1 cellular context compared by ENCODE assay signal in the genomic region with DNA sequence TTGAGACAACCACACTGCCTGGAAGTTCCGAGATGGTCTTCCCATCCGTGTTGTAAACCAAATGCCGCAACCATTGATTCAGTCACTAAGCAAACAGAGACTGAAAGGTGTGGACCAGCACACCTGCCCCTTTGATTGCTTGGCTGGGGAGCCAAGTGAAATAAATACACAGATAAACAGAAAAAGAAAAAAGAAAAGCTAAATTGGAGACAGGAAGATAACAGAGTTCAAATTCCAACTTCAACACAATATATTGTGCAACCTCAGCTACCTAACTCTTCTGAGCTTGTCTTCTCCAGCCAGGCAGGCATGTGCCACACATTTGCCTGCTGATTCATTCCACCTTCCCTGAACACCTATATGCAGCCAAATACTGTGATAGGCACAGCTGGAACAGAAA.
TF ChIP-seq lines count a peak whose summit lies in the region.

No MANE protein-coding gene starts in this region.

TF ChIP-seq in HepG2, 621 proteins besides CTCF, POLR2A, EP300 and RAD21 (continued from another document and continues in another):
- TF ChIP-seq CERS6 (CRISPR knock-in tag; IDR thresholded peaks at IDR 0.05) (no peak), BORCS8-MEF2B (CRISPR knock-in tag; IDR thresholded peaks at IDR 0.05) (no peak), ZNF121 (CRISPR knock-in tag; IDR thresholded peaks at IDR 0.05) (no peak), HOXA7 (CRISPR knock-in tag; IDR thresholded peaks at IDR 0.05) (no peak), FOXP1 (IDR thresholded peaks at IDR 0.05) (peak; percentile 92), FOXP1 (CRISPR knock-in tag; IDR thresholded peaks at IDR 0.05) (peak; percentile 95), LCORL (IDR thresholded peaks at IDR 0.05) (peak; percentile 32; the same call in 1 of the 2 replicates), LCORL (CRISPR knock-in tag; IDR thresholded peaks at IDR 0.05) (no peak), ZNF773 (CRISPR knock-in tag; IDR thresholded peaks at IDR 0.05; ENCODE audit: borderline replicate concordance) (no peak), ZNF234 (CRISPR knock-in tag; conservative IDR thresholded peaks at IDR 0.05) (no peak), SIX4 (CRISPR knock-in tag; IDR thresholded peaks at IDR 0.05) (peak; percentile 71; the same call in 1 of the 2 replicates), TARDBP (CRISPR knock-in tag; IDR thresholded peaks at IDR 0.05) (no peak; the same call in 1 of the 2 replicates), HNRNPUL1 (IDR thresholded peaks at IDR 0.05; ENCODE audit: low read depth, low read length) (no peak), FOXM1 (CRISPR knock-in tag; IDR thresholded peaks at IDR 0.05) (no peak), ZNF672 (CRISPR knock-in tag; IDR thresholded peaks at IDR 0.05) (no peak), SP4 (CRISPR knock-in tag; IDR thresholded peaks at IDR 0.05) (no peak), NR2F6 (IDR thresholded peaks at IDR 0.05) (no peak), NR2F6 (CRISPR knock-in tag; IDR thresholded peaks at IDR 0.05) (0 out of 2 replicates have a peak, but pooled peaks have one; percentile 17), ZNF282 (IDR thresholded peaks at IDR 0.05; ENCODE audit: partially characterized antibody) (no peak), PATZ1 (CRISPR knock-in tag; IDR thresholded peaks at IDR 0.05) (peak; percentile 49; the same call in 1 of the 2 replicates), GMEB2 (CRISPR knock-in tag; IDR thresholded peaks at IDR 0.05; ENCODE audit: low read depth) (no peak), ZNF143 (CRISPR knock-in tag; IDR thresholded peaks at IDR 0.05) (no peak), MLLT10 (CRISPR knock-in tag; IDR thresholded peaks at IDR 0.05) (no peak), THAP11 (CRISPR knock-in tag; IDR thresholded peaks at IDR 0.05) (peak; percentile 33; the same call in 1 of the 2 replicates), CENPX (CRISPR knock-in tag; IDR thresholded peaks at IDR 0.05) (no peak), ATF3 (CRISPR knock-in tag; IDR thresholded peaks at IDR 0.05) (no peak), SAFB2 (CRISPR knock-in tag; IDR thresholded peaks at IDR 0.05; ENCODE audit: borderline replicate concordance, low read depth) (no peak), SNRNP70 (IDR thresholded peaks at IDR 0.05; ENCODE audit: low read depth, low read length) (no peak), TAF15 (IDR thresholded peaks at IDR 0.05; ENCODE audit: low read depth, low read length, poor library complexity, severe bottlenecking) (no peak), ZBTB34 (CRISPR knock-in tag; IDR thresholded peaks at IDR 0.05) (peak; percentile 96), HCFC1 (IDR thresholded peaks at IDR 0.05; ENCODE audit: low read depth, low read length) (no peak), GATAD2A (CRISPR knock-in tag; IDR thresholded peaks at IDR 0.05) (peak; percentile 82), ZNF7 (CRISPR knock-in tag; IDR thresholded peaks at IDR 0.05) (no peak), ZNF180 (CRISPR knock-in tag; IDR thresholded peaks at IDR 0.05; ENCODE audit: borderline replicate concordance, low read depth) (no peak), ZNF441 (CRISPR knock-in tag; IDR thresholded peaks at IDR 0.05; ENCODE audit: borderline replicate concordance) (no peak), RNF2 (conservative IDR thresholded peaks at IDR 0.05; ENCODE audit: low read depth) (no peak), ZBTB38 (CRISPR knock-in tag; IDR thresholded peaks at IDR 0.05) (no peak), ZNF550 (CRISPR knock-in tag; IDR thresholded peaks at IDR 0.05; ENCODE audit: borderline replicate concordance) (no peak), TEAD3 (CRISPR knock-in tag; optimal IDR thresholded peaks at IDR 0.05; ENCODE audit: borderline replicate concordance) (peak; percentile 60), ZNF503 (CRISPR knock-in tag; IDR thresholded peaks at IDR 0.05) (no peak), SPEN (CRISPR knock-in tag; IDR thresholded peaks at IDR 0.05; ENCODE audit: low read depth) (no peak), BCL6 (CRISPR knock-in tag; IDR thresholded peaks at IDR 0.05) (peak; percentile 74), ZNF780A (CRISPR knock-in tag; IDR thresholded peaks at IDR 0.05) (no peak), ERF (CRISPR knock-in tag; IDR thresholded peaks at IDR 0.05) (0 out of 2 replicates have a peak, but pooled peaks have one; percentile 39), ZNF329 (CRISPR knock-in tag; IDR thresholded peaks at IDR 0.05; ENCODE audit: low read depth) (no peak), FOXA1 (IDR thresholded peaks at IDR 0.05) (peak; percentile 39; the same call in 1 of the 2 replicates), FOXA1 (CRISPR knock-in tag; IDR thresholded peaks at IDR 0.05) (peak; percentile 71), GATAD1 (CRISPR knock-in tag; IDR thresholded peaks at IDR 0.05) (no peak), RBM22 (optimal IDR thresholded peaks at IDR 0.05; ENCODE audit: low read length) (no peak), KDM5B (CRISPR knock-in tag; IDR thresholded peaks at IDR 0.05; ENCODE audit: borderline replicate concordance) (no peak), MIXL1 (CRISPR knock-in tag; IDR thresholded peaks at IDR 0.05) (0 out of 2 replicates have a peak, but pooled peaks have one; percentile 81), ZNF768 (CRISPR knock-in tag; IDR thresholded peaks at IDR 0.05) (peak; percentile 56; the same call in 1 of the 2 replicates), ZGPAT (CRISPR knock-in tag; IDR thresholded peaks at IDR 0.05) (peak; percentile 76; the same call in 1 of the 2 replicates)
- TF ChIP-seq, protein P1, sequence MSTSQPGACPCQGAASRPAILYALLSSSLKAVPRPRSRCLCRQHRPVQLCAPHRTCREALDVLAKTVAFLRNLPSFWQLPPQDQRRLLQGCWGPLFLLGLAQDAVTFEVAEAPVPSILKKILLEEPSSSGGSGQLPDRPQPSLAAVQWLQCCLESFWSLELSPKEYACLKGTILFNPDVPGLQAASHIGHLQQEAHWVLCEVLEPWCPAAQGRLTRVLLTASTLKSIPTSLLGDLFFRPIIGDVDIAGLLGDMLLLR (CRISPR knock-in tag; IDR thresholded peaks at IDR 0.05) = no peak
- TF ChIP-seq, protein P2, sequence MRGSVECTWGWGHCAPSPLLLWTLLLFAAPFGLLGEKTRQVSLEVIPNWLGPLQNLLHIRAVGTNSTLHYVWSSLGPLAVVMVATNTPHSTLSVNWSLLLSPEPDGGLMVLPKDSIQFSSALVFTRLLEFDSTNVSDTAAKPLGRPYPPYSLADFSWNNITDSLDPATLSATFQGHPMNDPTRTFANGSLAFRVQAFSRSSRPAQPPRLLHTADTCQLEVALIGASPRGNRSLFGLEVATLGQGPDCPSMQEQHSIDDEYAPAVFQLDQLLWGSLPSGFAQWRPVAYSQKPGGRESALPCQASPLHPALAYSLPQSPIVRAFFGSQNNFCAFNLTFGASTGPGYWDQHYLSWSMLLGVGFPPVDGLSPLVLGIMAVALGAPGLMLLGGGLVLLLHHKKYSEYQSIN (CRISPR knock-in tag; IDR thresholded peaks at IDR 0.05; ENCODE audit: borderline replicate concordance) = no peak
- TF ChIP-seq, protein P3, sequence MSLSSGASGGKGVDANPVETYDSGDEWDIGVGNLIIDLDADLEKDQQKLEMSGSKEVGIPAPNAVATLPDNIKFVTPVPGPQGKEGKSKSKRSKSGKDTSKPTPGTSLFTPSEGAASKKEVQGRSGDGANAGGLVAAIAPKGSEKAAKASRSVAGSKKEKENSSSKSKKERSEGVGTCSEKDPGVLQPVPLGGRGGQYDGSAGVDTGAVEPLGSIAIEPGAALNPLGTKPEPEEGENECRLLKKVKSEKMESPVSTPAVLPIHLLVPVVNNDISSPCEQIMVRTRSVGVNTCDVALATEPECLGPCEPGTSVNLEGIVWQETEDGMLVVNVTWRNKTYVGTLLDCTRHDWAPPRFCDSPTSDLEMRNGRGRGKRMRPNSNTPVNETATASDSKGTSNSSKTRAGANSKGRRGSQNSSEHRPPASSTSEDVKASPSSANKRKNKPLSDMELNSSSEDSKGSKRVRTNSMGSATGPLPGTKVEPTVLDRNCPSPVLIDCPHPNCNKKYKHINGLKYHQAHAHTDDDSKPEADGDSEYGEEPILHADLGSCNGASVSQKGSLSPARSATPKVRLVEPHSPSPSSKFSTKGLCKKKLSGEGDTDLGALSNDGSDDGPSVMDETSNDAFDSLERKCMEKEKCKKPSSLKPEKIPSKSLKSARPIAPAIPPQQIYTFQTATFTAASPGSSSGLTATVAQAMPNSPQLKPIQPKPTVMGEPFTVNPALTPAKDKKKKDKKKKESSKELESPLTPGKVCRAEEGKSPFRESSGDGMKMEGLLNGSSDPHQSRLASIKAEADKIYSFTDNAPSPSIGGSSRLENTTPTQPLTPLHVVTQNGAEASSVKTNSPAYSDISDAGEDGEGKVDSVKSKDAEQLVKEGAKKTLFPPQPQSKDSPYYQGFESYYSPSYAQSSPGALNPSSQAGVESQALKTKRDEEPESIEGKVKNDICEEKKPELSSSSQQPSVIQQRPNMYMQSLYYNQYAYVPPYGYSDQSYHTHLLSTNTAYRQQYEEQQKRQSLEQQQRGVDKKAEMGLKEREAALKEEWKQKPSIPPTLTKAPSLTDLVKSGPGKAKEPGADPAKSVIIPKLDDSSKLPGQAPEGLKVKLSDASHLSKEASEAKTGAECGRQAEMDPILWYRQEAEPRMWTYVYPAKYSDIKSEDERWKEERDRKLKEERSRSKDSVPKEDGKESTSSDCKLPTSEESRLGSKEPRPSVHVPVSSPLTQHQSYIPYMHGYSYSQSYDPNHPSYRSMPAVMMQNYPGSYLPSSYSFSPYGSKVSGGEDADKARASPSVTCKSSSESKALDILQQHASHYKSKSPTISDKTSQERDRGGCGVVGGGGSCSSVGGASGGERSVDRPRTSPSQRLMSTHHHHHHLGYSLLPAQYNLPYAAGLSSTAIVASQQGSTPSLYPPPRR (CRISPR knock-in tag; IDR thresholded peaks at IDR 0.05; ENCODE audit: borderline replicate concordance) = peak; percentile 72; the same call in 1 of the 2 replicates
